In genomic region chr11:103862827-103863213, GRCh38 we compare ENCODE assay signal across 17 cellular contexts.
DNase-seq lines count a peak whose midpoint lies in the region; ATAC-seq and TF ChIP-seq lines count a peak whose summit lies in the region.
"Had no signal": no experiment of that assay in that cellular context is flagged by ENCODE, and none has a peak within 500 bp of the region (broad histone marks: within the 10 kb centered on the region; RNA-seq: fewer than 3 reads in every experiment).

No MANE protein-coding gene starts in this region.

- POLR2A ChIA-PET in PC-9 (lab: Charles Lee; ENCODE audit: unreplicated experiment): interaction anchor here (0.6 kb wide), 1 partner anchor 14 kb away, joined by 5 read pairs; no protein-coding TSS in a partner anchor

- no peaks in the 10 kb centered on the region for H3K79me2 ChIP-seq in PC-9 (ENCODE audit: low read depth)

- H3K27me3 Mint-ChIP-seq in HFFc6 (ENCODE audit: insufficient read depth): no peaks in the 10 kb centered on the region; the same call in 1 of the 2 replicates
- H3K27me3 Mint-ChIP-seq in activated naive CD4-positive, alpha-beta T cell treated with anti-CD3 and anti-CD28 coated beads, Interleukin-2, amount 10 ng/mL, durations not matched to agents 7 days and 5 days: no peaks in the 10 kb centered on the region
- H3K27me3 Mint-ChIP-seq: activated CD4-positive, alpha-beta T cell treated with anti-CD3 and anti-CD28 coated beads, Interleukin-2, amount 10 ng/mL, durations not matched to agents 7 days and 5 days had no signal

- no peaks in the 10 kb centered on the region for H3K9me3 Mint-ChIP-seq in HFFc6
- no peaks in the 10 kb centered on the region for H3K9me3 Mint-ChIP-seq in activated naive CD4-positive, alpha-beta T cell treated with anti-CD3 and anti-CD28 coated beads, Interleukin-2, amount 10 ng/mL, durations not matched to agents 7 days and 5 days

- 89 to 96% methylated on average over 3 of the region's 3 CpGs for WGBS in lower leg skin, 2 donors

- no peaks in the 10 kb centered on the region for H3K4me1 ChIP-seq in PC-9 (replicated peaks; ENCODE audit: insufficient read depth)
- H3K4me1 ChIP-seq: spleen, stomach had no signal

- ATAC-seq in GM18502 (IDR thresholded peaks at IDR 0.05; ENCODE audit: poor library complexity, unreplicated experiment) (peak; percentile 23), GM19328 (IDR thresholded peaks at IDR 0.05; ENCODE audit: unreplicated experiment) (no peak)
- ATAC-seq: HepG2 had no signal

- H3F3A ChIP-seq in PC-9 (ENCODE audit: insufficient read depth, low read depth): no peaks in the 10 kb centered on the region

- no peak overlapping the region for H3K27ac ChIP-seq in PC-9
- H3K27ac ChIP-seq: spleen, stomach had no signal

- peaks cover 13% of the 10 kb centered on the region for H3K4me1 Mint-ChIP-seq in HFFc6 (ENCODE audit: low read depth)
- no peaks in the 10 kb centered on the region for H3K4me1 Mint-ChIP-seq in activated naive CD4-positive, alpha-beta T cell treated with anti-CD3 and anti-CD28 coated beads, Interleukin-2, amount 10 ng/mL, durations not matched to agents 7 days and 5 days
- H3K4me1 Mint-ChIP-seq: activated CD4-positive, alpha-beta T cell treated with anti-CD3 and anti-CD28 coated beads, Interleukin-2, amount 10 ng/mL, durations not matched to agents 7 days and 5 days had no signal

- H4K20me1 ChIP-seq in PC-9 (ENCODE audit: insufficient read depth): no peaks in the 10 kb centered on the region

- no peaks in the 10 kb centered on the region for H3K36me3 Mint-ChIP-seq in HFFc6 (ENCODE audit: low read depth)
- H3K36me3 Mint-ChIP-seq in activated naive CD4-positive, alpha-beta T cell treated with anti-CD3 and anti-CD28 coated beads, Interleukin-2, amount 10 ng/mL, durations not matched to agents 7 days and 5 days: no peaks in the 10 kb centered on the region

- H3K9me3 ChIP-seq in PC-9 (ENCODE audit: insufficient read depth, low read depth): no peaks in the 10 kb centered on the region
- H3K9me3 ChIP-seq: spleen, stomach had no signal

- H3K4me3 ChIP-seq in PC-9 (no peak overlapping the region), lower leg skin (ENCODE audit: low read depth, poor library complexity, severe bottlenecking) (no peak overlapping the region)
- H3K4me3 ChIP-seq: spleen, stomach had no signal

- H3K9me2 ChIP-seq in PC-9 (ENCODE audit: insufficient read depth): no peaks in the 10 kb centered on the region

- H3K4me2 ChIP-seq in PC-9: no peak overlapping the region

- TF ChIP-seq POLR2A in lower leg skin (IDR thresholded peaks at IDR 0.05): no peak

- no peak overlapping the region for H3K4me3 Mint-ChIP-seq in HFFc6
- no peak overlapping the region for H3K4me3 Mint-ChIP-seq in activated naive CD4-positive, alpha-beta T cell treated with anti-CD3 and anti-CD28 coated beads, Interleukin-2, amount 10 ng/mL, durations not matched to agents 7 days and 5 days
- H3K4me3 Mint-ChIP-seq: activated CD4-positive, alpha-beta T cell treated with anti-CD3 and anti-CD28 coated beads, Interleukin-2, amount 10 ng/mL, durations not matched to agents 7 days and 5 days had no signal

- CTCF ChIA-PET in PC-9 (lab: Charles Lee): no interaction called here
- CTCF ChIA-PET in activated naive CD4-positive, alpha-beta T cell treated with anti-CD3 and anti-CD28 coated beads, Interleukin-2, amount 10 ng/mL, durations not matched to agents 7 days and 5 days (lab: Charles Lee): no interaction called here

- H3K27me3 ChIP-seq in PC-9 (ENCODE audit: insufficient read depth, low read depth): no peaks in the 10 kb centered on the region
- H3K27me3 ChIP-seq: spleen, stomach had no signal

- no peaks in the 10 kb centered on the region for H3K36me3 ChIP-seq in PC-9 (ENCODE audit: low read depth)
- H3K36me3 ChIP-seq: spleen, stomach had no signal

- BruUV-seq in PC-9 (replicated peaks; lab: Mats Ljungman, UMichigan): no TSS peak

- TF ChIP-seq CTCF in HFFc6 (IDR thresholded peaks at IDR 0.05): no peak
- no peak for TF ChIP-seq CTCF in PC-9 (conservative IDR thresholded peaks at IDR 0.05)
- no peak for TF ChIP-seq CTCF in lower leg skin (IDR thresholded peaks at IDR 0.05)

- DNase-seq in HFFc6: no peak
- no peak for DNase-seq in PC-9
- DNase-seq in iPS-NIHi7 (ENCODE audit: extremely low spot score): peak; percentile 59
- DNase-seq in lower leg skin (ENCODE audit: low spot score in 2 of 2): no peak
- no peak for DNase-seq in activated naive CD4-positive, alpha-beta T cell treated with anti-CD3 and anti-CD28 coated beads, Interleukin-2, amount 10 ng/mL, durations not matched to agents 7 days and 5 days
- no peak for DNase-seq in 8988T
- DNase-seq: activated CD4-positive, alpha-beta T cell treated with anti-CD3 and anti-CD28 coated beads, Interleukin-2, amount 10 ng/mL, durations not matched to agents 7 days and 5 days; cortex of kidney; GOT3; NCI-H1436 treated with DMSO at 0.1 percent for 48 hours; NCI-H526; SHP77 treated with DMSO at 0.1 percent for 48 hours; spleen; stomach had no signal

- peak overlapping the region; percentile 67; the same call in 1 of the 2 replicates for H2AFZ ChIP-seq in PC-9

- intact Hi-C loops in PC-9 (cut with micrococcal nuclease; ENCODE audit: unreplicated experiment): no loop called here
- intact Hi-C loops in lower leg skin (cut with DNase I; ENCODE audit: low total_unique reads): no loop called here

- peak overlapping the region; percentile 66 for H3K27ac Mint-ChIP-seq in HFFc6
- no peak overlapping the region for H3K27ac Mint-ChIP-seq in activated naive CD4-positive, alpha-beta T cell treated with anti-CD3 and anti-CD28 coated beads, Interleukin-2, amount 10 ng/mL, durations not matched to agents 7 days and 5 days
- H3K27ac Mint-ChIP-seq: activated CD4-positive, alpha-beta T cell treated with anti-CD3 and anti-CD28 coated beads, Interleukin-2, amount 10 ng/mL, durations not matched to agents 7 days and 5 days had no signal
